ENCODE assay signal across 8 cellular contexts in the genomic region with DNA sequence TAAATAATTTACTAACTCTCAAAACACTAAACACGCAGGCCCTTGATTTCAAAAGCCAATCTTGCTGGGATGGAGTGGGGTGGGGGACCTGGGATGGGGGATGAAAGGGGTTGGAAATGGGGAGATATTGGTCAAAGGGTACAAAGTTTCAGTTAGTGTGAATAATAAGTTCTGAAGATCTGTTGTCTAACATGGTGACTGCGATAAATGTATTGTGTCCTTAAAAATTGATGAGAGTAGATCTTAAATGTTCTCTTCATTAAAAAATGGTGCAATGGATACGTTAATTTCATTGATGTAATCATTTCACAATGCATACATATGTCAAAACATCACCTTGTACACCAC.
DNase-seq lines count a peak whose midpoint lies in the region; ATAC-seq, FAIRE-seq and TF ChIP-seq lines count a peak whose summit lies in the region.

No MANE protein-coding gene starts in this region.

- no peak for DNase-seq in AG04449 (ENCODE audit: low read depth, low spot score)
- no peak for DNase-seq in brain microvascular endothelial cell
- DNase-seq in HTR-8/SVneo (ENCODE audit: insufficient read length, low spot score): no peak
- DNase-seq in iPS-NIHi11 (ENCODE audit: low spot score): no peak
- DNase-seq in middle frontal gyrus (ENCODE audit: extremely low spot score, low spot score): no peak

- H3K9ac ChIP-seq in muscle layer of colon (ENCODE audit: low read length): peak overlapping the region; percentile 86

- H3K27ac ChIP-seq in brain microvascular endothelial cell (peak overlapping the region; percentile 100), muscle layer of colon (ENCODE audit: low read depth, low read length) (peak overlapping the region; percentile 94)

- H3K9me3 ChIP-seq in muscle layer of colon (ENCODE audit: low read length): no peaks in the 10 kb centered on the region

- FAIRE-seq in HTR-8/SVneo (lab: Jason Lieb, UNC): no peak

- TF ChIP-seq CTCF in AG04449 (IDR thresholded peaks at IDR 0.05; ENCODE audit: insufficient read depth, low read length, missing control alignments): no peak
- no peak for TF ChIP-seq CTCF in brain microvascular endothelial cell (IDR thresholded peaks at IDR 0.05; ENCODE audit: low read depth, low read length, missing control alignments)

- CTCF ChIA-PET in AG04449 (lab: Yijun Ruan, JAX): interaction anchor here (1.0 to 3.9 kb wide), 2 partner anchors 11 to 590 kb away, joined by 4 to 35 read pairs; no protein-coding TSS in a partner anchor

- peaks cover 5% of the 10 kb centered on the region for H3K4me1 ChIP-seq in muscle layer of colon (ENCODE audit: insufficient read depth, low read length)

- H3K4me3 ChIP-seq in AG04449 (ENCODE audit: low read depth, low read length) (peak overlapping the region; percentile 81), brain microvascular endothelial cell (ENCODE audit: low read depth, low read length) (peak overlapping the region; percentile 72), muscle layer of colon (ENCODE audit: low read depth in 1 of 2, low read length in 2 of 2) (peak overlapping the region; percentile 43 to 93)

- in situ Hi-C loops in brain microvascular endothelial cell (cut with HindIII; ENCODE audit: low pct_ligation_motif_present, low sequenced_read_pairs): no loop called here

- H3K36me3 ChIP-seq in brain microvascular endothelial cell (replicated peaks) (no peaks in the 10 kb centered on the region), muscle layer of colon (ENCODE audit: insufficient read depth, low read length) (no peaks in the 10 kb centered on the region)

- H3K27me3 ChIP-seq in brain microvascular endothelial cell (replicated peaks) (no peaks in the 10 kb centered on the region), muscle layer of colon (ENCODE audit: control insufficient read depth in 1 of 2, insufficient read depth in 2 of 2, low read length in 2 of 2) (no peaks in the 10 kb centered on the region)

- POLR2A ChIA-PET in AG04449 (lab: Yijun Ruan, JAX): interaction anchor here (0.6 to 1.6 kb wide), 2 partner anchors 8 to 11 kb away, joined by 3 to 7 read pairs; no protein-coding TSS in a partner anchor

- ATAC-seq in HG02763 (IDR thresholded peaks at IDR 0.05; ENCODE audit: unreplicated experiment): peak; percentile 2
- no peak for ATAC-seq in HG03139 (IDR thresholded peaks at IDR 0.05; ENCODE audit: unreplicated experiment)
